9 cellular contexts compared by ENCODE assay signal in genomic region chr17:50348522-50349240, GRCh38. TPM values are rescaled to one million over a fixed set of nuclear protein-coding genes. Genes with fewer than 3 reads are reported as not detected.
DNase-seq lines count a peak whose midpoint lies in the region; ATAC-seq and TF ChIP-seq lines count a peak whose summit lies in the region.
"Had no signal": no experiment of that assay in that cellular context is flagged by ENCODE, and none has a peak within 500 bp of the region (broad histone marks: within the 10 kb centered on the region; RNA-seq: fewer than 3 reads in every experiment).

No MANE protein-coding gene starts in this region.

- H3K4me3 Mint-ChIP-seq in CD8-positive, alpha-beta T cell: peak overlapping the region; percentile 42
- H3K4me3 Mint-ChIP-seq in naive thymus-derived CD4-positive, alpha-beta T cell: peak overlapping the region in 9 of 10 donors; percentile 8 to 91 (median 86)

- no peak overlapping the region for H2AFZ ChIP-seq in MM.1S (ENCODE audit: low read length)

- H3K9ac ChIP-seq in HUES48 (ENCODE audit: low read depth, low read length) (no peak overlapping the region), MM.1S (ENCODE audit: low read length) (no peak overlapping the region)

- H3K9me3 ChIP-seq in CD8-positive, alpha-beta T cell (ENCODE audit: low read length): no peaks in the 10 kb centered on the region
- H3K9me3 ChIP-seq in HUES48 (ENCODE audit: control insufficient read depth, insufficient read depth, low read length) (no peaks in the 10 kb centered on the region), MM.1S (replicated peaks; ENCODE audit: insufficient read depth, low read length) (no peaks in the 10 kb centered on the region)
- H3K9me3 ChIP-seq in naive thymus-derived CD4-positive, alpha-beta T cell (ENCODE audit: control insufficient read depth in 2 of 3, low read length in 3 of 3): no peaks in the 10 kb centered on the region

- H4K20me1 ChIP-seq in MM.1S (ENCODE audit: insufficient read depth, low read length): no peaks in the 10 kb centered on the region

- no peak for TF ChIP-seq CTCF in CD8-positive, alpha-beta T cell (IDR thresholded peaks at IDR 0.05)
- no peak for TF ChIP-seq CTCF in astrocyte of the spinal cord (IDR thresholded peaks at IDR 0.05; ENCODE audit: low read depth, low read length)
- no peak for TF ChIP-seq CTCF in MM.1S (IDR thresholded peaks at IDR 0.05; ENCODE audit: low read length)

- no peaks in the 10 kb centered on the region for H3F3A ChIP-seq in MM.1S (ENCODE audit: insufficient read depth, low read length)

- no peak overlapping the region for H3K27ac ChIP-seq in CD8-positive, alpha-beta T cell (ENCODE audit: low read depth, low read length)
- H3K27ac ChIP-seq in HUES48 (ENCODE audit: low read depth, low read length): peak overlapping the region; percentile 6
- no peak overlapping the region for H3K27ac ChIP-seq in naive thymus-derived CD4-positive, alpha-beta T cell (ENCODE audit: low read depth, low read length)
- H3K27ac ChIP-seq in MM.1S (ENCODE audit: low read length): no peak overlapping the region

- peaks cover 4% of the 10 kb centered on the region for H3K36me3 ChIP-seq in CD8-positive, alpha-beta T cell (ENCODE audit: insufficient read depth, low read length)
- H3K36me3 ChIP-seq in HUES48 (ENCODE audit: control insufficient read depth, insufficient read depth, low read length) (0 out of 2 replicates have a peak, but pooled peaks cover 3% of the 10 kb centered on the region), MM.1S (replicated peaks; ENCODE audit: insufficient read depth, low read length) (no peaks in the 10 kb centered on the region)
- H3K36me3 ChIP-seq in naive thymus-derived CD4-positive, alpha-beta T cell (ENCODE audit: control insufficient read depth in 2 of 3, insufficient read depth in 3 of 3, low read length in 3 of 3): peaks cover 0 to 12% (median 0%) of the 10 kb centered on the region in 3 experiments

- no peak for ATAC-seq in CD8-positive, alpha-beta T cell
- ATAC-seq in naive thymus-derived CD4-positive, alpha-beta T cell: no peak
- ATAC-seq in HG02973 (IDR thresholded peaks at IDR 0.05; ENCODE audit: unreplicated experiment): no peak

- peak overlapping the region; percentile 12 for H3K27ac Mint-ChIP-seq in CD8-positive, alpha-beta T cell
- H3K27ac Mint-ChIP-seq in naive thymus-derived CD4-positive, alpha-beta T cell: peak overlapping the region in 7 of 9 donors; percentile 34 to 88 (median 85)

- peaks cover 13% of the 10 kb centered on the region for H3K79me2 ChIP-seq in MM.1S (ENCODE audit: low read length)

- H3K4me1 ChIP-seq in CD8-positive, alpha-beta T cell (ENCODE audit: insufficient read depth, low read length): peaks cover 29% of the 10 kb centered on the region
- H3K4me1 ChIP-seq in HUES48 (ENCODE audit: control insufficient read depth, insufficient read depth, low read length) (peaks cover 23% of the 10 kb centered on the region), MM.1S (ENCODE audit: low read length) (no peaks in the 10 kb centered on the region)
- peaks cover 22% of the 10 kb centered on the region in 2 donors for H3K4me1 ChIP-seq in naive thymus-derived CD4-positive, alpha-beta T cell (ENCODE audit: control insufficient read depth in 2 of 2, insufficient read depth in 2 of 2, low read length in 2 of 2)

- intact Hi-C loops in CD8-positive, alpha-beta T cell (cut with DNase I, micrococcal nuclease): loop anchor here in 1 of 2 experiments (5.0 kb wide), 1 partner anchor 359 kb away; the partner anchor contains the start of gene ANKRD40
- intact Hi-C loops in naive thymus-derived CD4-positive, alpha-beta T cell (cut with micrococcal nuclease): no loop called here

- H3K9me3 Mint-ChIP-seq in CD8-positive, alpha-beta T cell: no peaks in the 10 kb centered on the region
- H3K9me3 Mint-ChIP-seq in naive thymus-derived CD4-positive, alpha-beta T cell: no peaks in the 10 kb centered on the region

- H3K27me3 ChIP-seq in CD8-positive, alpha-beta T cell (ENCODE audit: insufficient read depth, low read length): no peaks in the 10 kb centered on the region
- H3K27me3 ChIP-seq in HUES48 (ENCODE audit: control insufficient read depth, insufficient read depth, low read length) (peaks cover 12% of the 10 kb centered on the region), MM.1S (replicated peaks; ENCODE audit: insufficient read depth, low read length) (peaks cover 4% of the 10 kb centered on the region; the same call in 1 of the 2 replicates)
- H3K27me3 ChIP-seq in naive thymus-derived CD4-positive, alpha-beta T cell (ENCODE audit: control insufficient read depth in 2 of 2, insufficient read depth in 2 of 2, low read length in 2 of 2): no peaks in the 10 kb centered on the region

- no peak overlapping the region for H3K4me3 ChIP-seq in CD8-positive, alpha-beta T cell (ENCODE audit: low read depth, low read length)
- H3K4me3 ChIP-seq in HUES48 (ENCODE audit: low read depth, low read length): no peak overlapping the region
- H3K4me3 ChIP-seq in astrocyte of the spinal cord (ENCODE audit: low read depth, low read length): no peak overlapping the region
- no peak overlapping the region for H3K4me3 ChIP-seq in naive thymus-derived CD4-positive, alpha-beta T cell (ENCODE audit: low read length)
- H3K4me3 ChIP-seq in MM.1S (ENCODE audit: low read length): no peak overlapping the region

- H3K4me2 ChIP-seq in MM.1S (ENCODE audit: low read depth, low read length): no peak overlapping the region

- CTCF ChIA-PET in CD8-positive, alpha-beta T cell (lab: Charles Lee): interaction anchor here (3.3 kb wide), 1 partner anchor 14 kb away, joined by 21 read pairs; no protein-coding TSS in a partner anchor
- CTCF ChIA-PET in naive thymus-derived CD4-positive, alpha-beta T cell (lab: Charles Lee): interaction anchor here (1.0 to 3.4 kb wide), 2 partner anchors 13 to 14 kb away, joined by 3 to 14 read pairs; no protein-coding TSS in a partner anchor

- DNase-seq in CD8-positive, alpha-beta T cell: peak in 1 of 7 experiments; percentile 23
- DNase-seq in astrocyte of the spinal cord (ENCODE audit: low read depth, low spot score) (peak; percentile 42), NCI-H524 treated with DMSO at 0.1 percent for 48 hours (lab: John Stamatoyannopoulos, UW) (no peak), MM.1S (no peak)
- no peak for DNase-seq in naive thymus-derived CD4-positive, alpha-beta T cell
- no peak for DNase-seq in effector CD4-positive, alpha-beta T cell
- DNase-seq: nucleus accumbens had no signal

- no peaks in the 10 kb centered on the region for H3K9me2 ChIP-seq in MM.1S (replicated peaks; ENCODE audit: insufficient read depth, low read length)

- in situ Hi-C loops in astrocyte of the spinal cord (cut with HindIII; ENCODE audit: low sequenced_read_pairs): no loop called here

- H3K36me3 Mint-ChIP-seq in CD8-positive, alpha-beta T cell: peaks cover 26% of the 10 kb centered on the region
- H3K36me3 Mint-ChIP-seq in naive thymus-derived CD4-positive, alpha-beta T cell: peaks cover 0 to 4% (median 0%) of the 10 kb centered on the region in 5 donors

- H3K27me3 Mint-ChIP-seq in CD8-positive, alpha-beta T cell (ENCODE audit: low read depth): no peaks in the 10 kb centered on the region
- H3K27me3 Mint-ChIP-seq in naive thymus-derived CD4-positive, alpha-beta T cell: no peaks in the 10 kb centered on the region

- POLR2A ChIA-PET in CD8-positive, alpha-beta T cell (lab: Charles Lee): interaction anchor here (1.5 kb wide), 1 partner anchor 11 kb away, joined by 5 read pairs; no protein-coding TSS in a partner anchor
- POLR2A ChIA-PET in naive thymus-derived CD4-positive, alpha-beta T cell (lab: Charles Lee): interaction anchor here (0.6 to 1.3 kb wide), 4 partner anchors 13 to 1782 kb away, joined by 3 to 4 read pairs (median 4); partner anchors contain the start of gene LRRC59

- peaks cover 47% of the 10 kb centered on the region for H3K4me1 Mint-ChIP-seq in CD8-positive, alpha-beta T cell (ENCODE audit: low read depth)
- peaks cover 30 to 50% (median 42%) of the 10 kb centered on the region in 7 donors for H3K4me1 Mint-ChIP-seq in naive thymus-derived CD4-positive, alpha-beta T cell

RNA-seq across cellular contexts. Expression of gene XYLT2, which starts 2.8 kb away (rescaled TPM):
- total RNA-seq in CD8-positive, alpha-beta T cell: 1 to 10 TPM; 9.0 to 9.4 TPM
- 10 to 100 TPM; 18.6 to 43.7 (median 34.1) TPM for total RNA-seq in naive thymus-derived CD4-positive, alpha-beta T cell
- 10 to 100 TPM in 1 of 2 donors, 1 to 10 TPM in 1; 8.0 to 21.1 TPM for polyA plus RNA-seq in naive thymus-derived CD4-positive, alpha-beta T cell

RNA-seq across cellular contexts. Expression of gene MRPL27, which starts 24.3 kb away (rescaled TPM):
- total RNA-seq in CD8-positive, alpha-beta T cell: 10 to 100 TPM; 28.6 to 30.8 TPM
- 10 to 100 TPM; 29.5 to 64.7 (median 32.0) TPM for total RNA-seq in naive thymus-derived CD4-positive, alpha-beta T cell
- polyA plus RNA-seq in naive thymus-derived CD4-positive, alpha-beta T cell: 10 to 100 TPM; 47.0 to 51.3 TPM

RNA-seq across cellular contexts. Expression of gene EME1, which starts 24.3 kb away (rescaled TPM):
- total RNA-seq in CD8-positive, alpha-beta T cell: under 1 TPM; 0.53 to 0.60 TPM
- total RNA-seq in naive thymus-derived CD4-positive, alpha-beta T cell: 10 to 100 TPM in 1 of 5 experiments, 1 to 10 TPM in 3, under 1 TPM in 1; 0.61 to 17.5 (median 2.2) TPM
- not detected for polyA plus RNA-seq in naive thymus-derived CD4-positive, alpha-beta T cell

RNA-seq across cellular contexts. Expression of gene LRRC59, which starts 48.6 kb away (rescaled TPM):
- total RNA-seq in CD8-positive, alpha-beta T cell: 10 to 100 TPM; 59.1 to 59.9 TPM
- 10 to 100 TPM; 27.6 to 67.1 (median 42.4) TPM for total RNA-seq in naive thymus-derived CD4-positive, alpha-beta T cell
- 10 to 100 TPM; 13.4 to 15.2 TPM for polyA plus RNA-seq in naive thymus-derived CD4-positive, alpha-beta T cell
